17 cellular contexts compared by ENCODE assay signal in genomic region chr2:96089356-96090180, GRCh38. TPM values are rescaled to one million over a fixed set of nuclear protein-coding genes. Genes with fewer than 3 reads are reported as not detected.
DNase-seq lines count a peak whose midpoint lies in the region; TF ChIP-seq lines count a peak whose summit lies in the region.
"Had no signal": no experiment of that assay in that cellular context is flagged by ENCODE, and none has a peak within 500 bp of the region (broad histone marks: within the 10 kb centered on the region; RNA-seq: fewer than 3 reads in every experiment).

No MANE protein-coding gene starts in this region.

- TF ChIP-seq POLR2A in spleen (IDR thresholded peaks at IDR 0.05) = no peak

- no peaks in the 10 kb centered on the region for H3K9me3 ChIP-seq in right atrium auricular region
- no peaks in the 10 kb centered on the region for H3K9me3 ChIP-seq in spleen
- H3K9me3 ChIP-seq: upper lobe of left lung had no signal

- intact Hi-C loops in spleen (cut with DNase I; ENCODE audit: low total_unique reads) = no loop called here

- H3K4me1 ChIP-seq in right atrium auricular region (peaks cover 0 to 32% of the 10 kb centered on the region in 2 donors), spleen (peaks cover 0 to 40% (median 17%) of the 10 kb centered on the region in 6 donors)
- H3K4me1 ChIP-seq: upper lobe of left lung had no signal

- H3K36me3 ChIP-seq in right atrium auricular region (no peaks in the 10 kb centered on the region), spleen (no peaks in the 10 kb centered on the region)
- H3K36me3 ChIP-seq: upper lobe of left lung had no signal

- DNase-seq in NCI-H2029 (lab: John Stamatoyannopoulos, UW) = peak; percentile 12
- no peak for DNase-seq in NCI-H2029 treated with DMSO at 0.1 percent for 48 hours (lab: John Stamatoyannopoulos, UW)
- DNase-seq in activated CD8-positive, alpha-beta memory T cell treated with anti-CD3 and anti-CD28 coated beads, Interleukin-2, amount 50 U/mL, for 48 hours = peak; percentile 42
- peak; percentile 54 for DNase-seq in right atrium auricular region (ENCODE audit: low spot score)
- DNase-seq in spleen = peak; percentile 82
- DNase-seq in OCI-M1 (lab: John Stamatoyannopoulos, UW) = no peak
- no peak for DNase-seq in T-helper 9 cell
- no peak for DNase-seq in SW 1271 (lab: John Stamatoyannopoulos, UW)
- DNase-seq: activated CD4-positive, alpha-beta T cell treated with anti-CD3 and anti-CD28 coated beads, Interleukin-2, amount 50 U/mL, for 1 hour; CD8-positive, alpha-beta memory T cell; cortex of kidney; NCI-H2107; T-helper 1 cell had no signal

- H3K27ac ChIP-seq in right atrium auricular region (no peak overlapping the region), spleen (no peak overlapping the region)
- H3K27ac ChIP-seq: skin epidermis, upper lobe of left lung had no signal

- TF ChIP-seq CTCF in right atrium auricular region (IDR thresholded peaks at IDR 0.05) (no peak), spleen (IDR thresholded peaks at IDR 0.05 in 8 of 11, conservative IDR thresholded peaks at IDR 0.05 in 3 of 11) (no peak)

- H3K27me3 ChIP-seq in right atrium auricular region = no peaks in the 10 kb centered on the region
- no peaks in the 10 kb centered on the region for H3K27me3 ChIP-seq in spleen (replicated peaks in 1 of 7)
- H3K27me3 ChIP-seq: upper lobe of left lung had no signal

- H3K4me3 ChIP-seq in right atrium auricular region (no peak overlapping the region), spleen (no peak overlapping the region)
- H3K4me3 ChIP-seq: skin epidermis, upper lobe of left lung had no signal

- WGBS in spleen, 5 donors = 64 to 84% (median 76%) methylated on average over 18 to 22 of the region's 22 CpGs

RNA-seq across cellular contexts. Expression of gene ADRA2B, which starts 26.8 kb away (rescaled TPM):
- 1 to 10 TPM in 1 of 2 donors, under 1 TPM in 1; 0.47 to 1.4 TPM for total RNA-seq in right atrium auricular region
- 10 to 100 TPM in 3 of 7 donors, 1 to 10 TPM in 4; 3.1 to 14.2 (median 9.0) TPM for total RNA-seq in spleen
- polyA plus RNA-seq in spleen = 1 to 10 TPM; 1.8 to 4.2 (median 1.8) TPM
- total RNA-seq: A172 had no signal
- polyA plus RNA-seq: CD8-positive, alpha-beta memory T cell; naive thymus-derived CD8-positive, alpha-beta T cell had no signal

RNA-seq across cellular contexts. Expression of gene ASTL, which starts 48.7 kb away (rescaled TPM):
- not detected for total RNA-seq in right atrium auricular region
- 1 to 10 TPM in 2 of 7 donors, under 1 TPM in 4, not detected in 1; 0.49 to 2.2 (median 0.72) TPM for total RNA-seq in spleen
- under 1 TPM; 0.24 to 0.33 (median 0.29) TPM for polyA plus RNA-seq in spleen
- total RNA-seq: A172 had no signal

RNA-seq across cellular contexts. Expression of gene GPAT2, which starts 54.9 kb away (rescaled TPM):
- total RNA-seq in right atrium auricular region = 1 to 10 TPM; 1.8 to 3.9 TPM
- 10 to 100 TPM in 2 of 7 donors, 1 to 10 TPM in 5; 3.7 to 12.5 (median 8.8) TPM for total RNA-seq in spleen
- polyA plus RNA-seq in spleen = 1 to 10 TPM; 3.9 to 5.0 (median 4.7) TPM
- total RNA-seq: A172 had no signal

RNA-seq across cellular contexts. Expression of gene DUSP2, which starts 55.7 kb away (rescaled TPM):
- total RNA-seq in right atrium auricular region (1 to 10 TPM; 4.0 to 9.0 TPM), spleen (10 to 100 TPM; 27.2 to 88.0 (median 45.0) TPM)
- polyA plus RNA-seq in spleen = 10 to 100 TPM; 24.2 to 60.8 (median 47.6) TPM

Comparison
In these comparisons a context has a peak if more than half of its experiments do, and no peak if none do; other contexts are left out.
1. DNase-seq: peak in NCI-H2029 (single experiment), activated CD8-positive, alpha-beta memory T cell treated with anti-CD3 and anti-CD28 coated beads, Interleukin-2, amount 50 U/mL, for 48 hours (single experiment), right atrium auricular region (single experiment) and spleen (single experiment); none in NCI-H2029 treated with DMSO at 0.1 percent for 48 hours (single experiment), OCI-M1 (single experiment), T-helper 9 cell (single experiment) and SW 1271 (0 of 2).